In the genomic region with DNA sequence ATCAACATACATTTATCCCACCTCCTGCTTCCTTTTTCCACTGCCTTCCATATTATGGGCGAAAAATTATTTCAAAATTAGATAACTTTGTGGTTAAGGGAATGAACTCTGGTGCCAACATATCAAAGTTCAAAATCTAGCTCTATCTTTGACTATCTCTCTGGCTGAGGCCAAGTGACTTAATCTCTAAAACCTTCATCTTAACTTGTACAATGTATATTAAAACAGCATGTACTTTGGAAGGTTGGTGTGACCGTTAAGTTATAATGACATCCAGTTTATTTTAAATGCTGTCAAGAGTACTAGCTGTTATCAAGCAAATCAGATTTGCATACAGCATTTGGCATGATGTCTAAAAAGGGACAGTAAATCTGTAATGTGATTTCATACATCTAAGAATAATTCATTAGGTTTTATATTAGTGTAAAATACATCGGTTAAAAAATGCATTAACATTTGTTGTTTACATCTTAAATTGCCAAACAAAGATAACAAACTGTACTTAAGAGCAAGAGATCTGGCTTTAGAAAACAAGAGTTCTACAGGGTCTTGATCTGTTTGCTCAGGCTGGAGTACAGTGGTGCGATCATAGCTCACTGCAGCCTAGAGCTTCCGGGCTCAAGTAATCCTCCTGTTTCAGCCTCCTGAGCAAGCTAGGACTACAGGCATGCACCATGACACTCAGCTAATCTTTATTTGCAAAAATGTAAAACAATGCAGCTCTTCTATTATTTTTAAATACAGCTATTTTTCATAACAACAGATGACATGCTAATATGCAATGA, we compare ENCODE assay signal across 21 cellular contexts.
"Had no signal": no experiment of that assay in that cellular context is flagged by ENCODE, and none has a peak within 500 bp of the region (broad histone marks: within the 10 kb centered on the region; RNA-seq: fewer than 3 reads in every experiment).

No MANE protein-coding gene starts in this region.

- H3K27ac ChIP-seq: lower lobe of right lung, thyroid gland had no signal

- H3K36me3 ChIP-seq: lower lobe of right lung, thyroid gland had no signal

- H3K27me3 Mint-ChIP-seq: activated CD4-positive, alpha-beta T cell treated with anti-CD3 and anti-CD28 coated beads, Interleukin-2, amount 10 ng/mL, durations not matched to agents 24 days and 14 days; activated CD8-positive, alpha-beta T cell treated with anti-CD3 and anti-CD28 coated beads for 36 hours; activated naive CD8-positive, alpha-beta T cell treated with anti-CD3 and anti-CD28 coated beads for 36 hours; activated T-helper 17 cell treated with anti-CD3 and anti-CD28 coated beads, Interleukin-2, amount 50 U/mL, for 72 hours had no signal

- H3K4me1 ChIP-seq: lower lobe of right lung, thyroid gland had no signal

- H3K36me3 Mint-ChIP-seq: activated naive CD8-positive, alpha-beta T cell treated with anti-CD3 and anti-CD28 coated beads for 36 hours had no signal

- H3K27me3 ChIP-seq: thyroid gland had no signal

- H3K4me1 Mint-ChIP-seq: activated CD4-positive, alpha-beta T cell treated with anti-CD3 and anti-CD28 coated beads, Interleukin-2, amount 10 ng/mL, durations not matched to agents 24 days and 14 days; activated naive CD8-positive, alpha-beta T cell treated with anti-CD3 and anti-CD28 coated beads for 36 hours; activated T-helper 17 cell treated with anti-CD3 and anti-CD28 coated beads, Interleukin-2, amount 50 U/mL, for 72 hours had no signal

- DNase-seq: activated CD4-positive, alpha-beta T cell treated with anti-CD3 and anti-CD28 coated beads, Interleukin-2, amount 10 ng/mL, durations not matched to agents 24 days and 14 days; activated CD4-positive, CD25-positive, alpha-beta regulatory T cell; activated CD8-positive, alpha-beta T cell treated with anti-CD3 and anti-CD28 coated beads for 36 hours; activated naive CD4-positive, alpha-beta T cell; activated naive CD8-positive, alpha-beta T cell treated with anti-CD3 and anti-CD28 coated beads for 36 hours; activated T-cell treated with anti-CD3 and anti-CD28 coated beads, Interleukin-2, amount 50 U/mL, for 1 hour; erythroblast; foreskin melanocyte; glutamatergic neuron; hippocampal formation; lower lobe of right lung; nephron progenitor cell; occipital lobe; retina; stimulated activated CD4-positive, alpha-beta T cell treated with anti-CD3 and anti-CD28 coated beads, Interleukin-12 subunit alpha, Interleukin-12 subunit beta, amount 100 ng/mL, for 4 hours; stimulated activated CD4-positive, alpha-beta T cell treated with anti-CD3 and anti-CD28 coated beads, Interleukin-1b, Interleukin-23, amount 100 ng/mL, for 48 hours; stimulated activated CD8-positive, alpha-beta memory T cell treated with anti-CD3 and anti-CD28 coated beads, Interleukin-4, amount 100 ng/mL, for 48 hours; stimulated activated naive CD4-positive, alpha-beta T cell; T1000; thyroid gland had no signal

- H3K4me3 Mint-ChIP-seq: activated CD4-positive, alpha-beta T cell treated with anti-CD3 and anti-CD28 coated beads, Interleukin-2, amount 10 ng/mL, durations not matched to agents 24 days and 14 days; activated CD8-positive, alpha-beta T cell treated with anti-CD3 and anti-CD28 coated beads for 36 hours; activated naive CD8-positive, alpha-beta T cell treated with anti-CD3 and anti-CD28 coated beads for 36 hours; activated T-helper 17 cell treated with anti-CD3 and anti-CD28 coated beads, Interleukin-2, amount 50 U/mL, for 72 hours; nephron progenitor cell had no signal

- H3K9me3 Mint-ChIP-seq: activated CD4-positive, alpha-beta T cell treated with anti-CD3 and anti-CD28 coated beads, Interleukin-2, amount 10 ng/mL, durations not matched to agents 24 days and 14 days; nephron progenitor cell had no signal

- ATAC-seq: activated CD8-positive, alpha-beta T cell treated with anti-CD3 and anti-CD28 coated beads for 36 hours; activated T-helper 17 cell treated with anti-CD3 and anti-CD28 coated beads, Interleukin-2, amount 50 U/mL, for 72 hours; lower lobe of right lung had no signal

- H3K4me3 ChIP-seq: lower lobe of right lung, thyroid gland had no signal

- H3K9me3 ChIP-seq: lower lobe of right lung, thyroid gland had no signal

- H3K27ac Mint-ChIP-seq: activated CD4-positive, alpha-beta T cell treated with anti-CD3 and anti-CD28 coated beads, Interleukin-2, amount 10 ng/mL, durations not matched to agents 24 days and 14 days; activated CD8-positive, alpha-beta T cell treated with anti-CD3 and anti-CD28 coated beads for 36 hours; activated naive CD8-positive, alpha-beta T cell treated with anti-CD3 and anti-CD28 coated beads for 36 hours; activated T-helper 17 cell treated with anti-CD3 and anti-CD28 coated beads, Interleukin-2, amount 50 U/mL, for 72 hours; nephron progenitor cell had no signal
